Comparison of ENCODE assay signal across 2 cellular contexts in genomic region chr2:96773922-96774321, GRCh38.
TF ChIP-seq lines count a peak whose summit lies in the region.

No MANE protein-coding gene starts in this region.

TF ChIP-seq in liver, 16 proteins besides CTCF, POLR2A, EP300 and RAD21:
- TF ChIP-seq FOXA1 (IDR thresholded peaks at IDR 0.05) (no peak), GABPA (IDR thresholded peaks at IDR 0.05 in 1 of 2, conservative IDR thresholded peaks at IDR 0.05 in 1 of 2) (no peak), HNF4G (IDR thresholded peaks at IDR 0.05) (no peak), RXRA (IDR thresholded peaks at IDR 0.05) (no peak), EGR1 (IDR thresholded peaks at IDR 0.05; ENCODE audit: low read depth in 2 of 2) (no peak), JUND (IDR thresholded peaks at IDR 0.05) (no peak), NR2F2 (IDR thresholded peaks at IDR 0.05) (no peak), TAF1 (conservative IDR thresholded peaks at IDR 0.05) (no peak), HNF4A (conservative IDR thresholded peaks at IDR 0.05) (no peak)
- TF ChIP-seq, protein P1, sequence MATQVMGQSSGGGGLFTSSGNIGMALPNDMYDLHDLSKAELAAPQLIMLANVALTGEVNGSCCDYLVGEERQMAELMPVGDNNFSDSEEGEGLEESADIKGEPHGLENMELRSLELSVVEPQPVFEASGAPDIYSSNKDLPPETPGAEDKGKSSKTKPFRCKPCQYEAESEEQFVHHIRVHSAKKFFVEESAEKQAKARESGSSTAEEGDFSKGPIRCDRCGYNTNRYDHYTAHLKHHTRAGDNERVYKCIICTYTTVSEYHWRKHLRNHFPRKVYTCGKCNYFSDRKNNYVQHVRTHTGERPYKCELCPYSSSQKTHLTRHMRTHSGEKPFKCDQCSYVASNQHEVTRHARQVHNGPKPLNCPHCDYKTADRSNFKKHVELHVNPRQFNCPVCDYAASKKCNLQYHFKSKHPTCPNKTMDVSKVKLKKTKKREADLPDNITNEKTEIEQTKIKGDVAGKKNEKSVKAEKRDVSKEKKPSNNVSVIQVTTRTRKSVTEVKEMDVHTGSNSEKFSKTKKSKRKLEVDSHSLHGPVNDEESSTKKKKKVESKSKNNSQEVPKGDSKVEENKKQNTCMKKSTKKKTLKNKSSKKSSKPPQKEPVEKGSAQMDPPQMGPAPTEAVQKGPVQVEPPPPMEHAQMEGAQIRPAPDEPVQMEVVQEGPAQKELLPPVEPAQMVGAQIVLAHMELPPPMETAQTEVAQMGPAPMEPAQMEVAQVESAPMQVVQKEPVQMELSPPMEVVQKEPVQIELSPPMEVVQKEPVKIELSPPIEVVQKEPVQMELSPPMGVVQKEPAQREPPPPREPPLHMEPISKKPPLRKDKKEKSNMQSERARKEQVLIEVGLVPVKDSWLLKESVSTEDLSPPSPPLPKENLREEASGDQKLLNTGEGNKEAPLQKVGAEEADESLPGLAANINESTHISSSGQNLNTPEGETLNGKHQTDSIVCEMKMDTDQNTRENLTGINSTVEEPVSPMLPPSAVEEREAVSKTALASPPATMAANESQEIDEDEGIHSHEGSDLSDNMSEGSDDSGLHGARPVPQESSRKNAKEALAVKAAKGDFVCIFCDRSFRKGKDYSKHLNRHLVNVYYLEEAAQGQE (IDR thresholded peaks at IDR 0.05) = no peak
- TF ChIP-seq, protein P2, sequence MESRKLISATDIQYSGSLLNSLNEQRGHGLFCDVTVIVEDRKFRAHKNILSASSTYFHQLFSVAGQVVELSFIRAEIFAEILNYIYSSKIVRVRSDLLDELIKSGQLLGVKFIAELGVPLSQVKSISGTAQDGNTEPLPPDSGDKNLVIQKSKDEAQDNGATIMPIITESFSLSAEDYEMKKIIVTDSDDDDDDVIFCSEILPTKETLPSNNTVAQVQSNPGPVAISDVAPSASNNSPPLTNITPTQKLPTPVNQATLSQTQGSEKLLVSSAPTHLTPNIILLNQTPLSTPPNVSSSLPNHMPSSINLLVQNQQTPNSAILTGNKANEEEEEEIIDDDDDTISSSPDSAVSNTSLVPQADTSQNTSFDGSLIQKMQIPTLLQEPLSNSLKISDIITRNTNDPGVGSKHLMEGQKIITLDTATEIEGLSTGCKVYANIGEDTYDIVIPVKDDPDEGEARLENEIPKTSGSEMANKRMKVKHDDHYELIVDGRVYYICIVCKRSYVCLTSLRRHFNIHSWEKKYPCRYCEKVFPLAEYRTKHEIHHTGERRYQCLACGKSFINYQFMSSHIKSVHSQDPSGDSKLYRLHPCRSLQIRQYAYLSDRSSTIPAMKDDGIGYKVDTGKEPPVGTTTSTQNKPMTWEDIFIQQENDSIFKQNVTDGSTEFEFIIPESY (IDR thresholded peaks at IDR 0.05) = no peak

TF ChIP-seq in HepG2, 621 proteins besides CTCF, POLR2A, EP300 and RAD21:
- TF ChIP-seq, protein P3, sequence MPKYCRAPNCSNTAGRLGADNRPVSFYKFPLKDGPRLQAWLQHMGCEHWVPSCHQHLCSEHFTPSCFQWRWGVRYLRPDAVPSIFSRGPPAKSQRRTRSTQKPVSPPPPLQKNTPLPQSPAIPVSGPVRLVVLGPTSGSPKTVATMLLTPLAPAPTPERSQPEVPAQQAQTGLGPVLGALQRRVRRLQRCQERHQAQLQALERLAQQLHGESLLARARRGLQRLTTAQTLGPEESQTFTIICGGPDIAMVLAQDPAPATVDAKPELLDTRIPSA (CRISPR knock-in tag; IDR thresholded peaks at IDR 0.05; ENCODE audit: borderline replicate concordance) = no peak
- TF ChIP-seq NFYC (CRISPR knock-in tag; IDR thresholded peaks at IDR 0.05) (no peak), ZNF766 (CRISPR knock-in tag; IDR thresholded peaks at IDR 0.05; ENCODE audit: borderline replicate concordance) (no peak)
